ENCODE assay signal across 20 cellular contexts in the genomic region with DNA sequence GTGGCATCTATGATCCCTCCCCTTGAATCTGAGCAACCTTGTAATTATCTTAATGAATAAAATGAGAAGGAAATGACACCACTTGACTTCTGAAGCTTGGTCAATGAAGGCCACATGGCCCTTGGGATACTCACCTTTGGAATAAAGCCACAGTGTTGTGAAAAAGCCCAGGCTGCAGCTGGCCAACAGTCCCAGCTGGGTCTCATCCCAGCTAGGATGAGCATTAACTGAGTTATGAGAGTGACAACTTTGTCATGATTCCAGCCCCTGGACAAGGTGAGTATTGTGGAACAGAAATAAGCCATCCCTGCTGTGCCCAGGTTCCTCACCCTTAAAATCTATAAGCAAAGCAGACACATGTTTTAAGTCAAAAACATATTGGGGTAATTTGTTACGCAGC.
"Had no signal": no experiment of that assay in that cellular context is flagged by ENCODE, and none has a peak within 500 bp of the region (broad histone marks: within the 10 kb centered on the region; RNA-seq: fewer than 3 reads in every experiment).

No MANE protein-coding gene starts in this region.

- H3K27me3 ChIP-seq: heart right ventricle, neural progenitor cell, ovary, stomach, transverse colon had no signal

- H3K4me3 ChIP-seq: gastrocnemius medialis, heart right ventricle, left ventricle myocardium inferior, lower lobe of right lung, neural progenitor cell, ovary, stomach, thoracic aorta, transverse colon had no signal

- H3K27ac ChIP-seq: gastrocnemius medialis, heart right ventricle, left ventricle myocardium inferior, lower lobe of right lung, neural progenitor cell, ovary, stomach, thoracic aorta, transverse colon had no signal

- H3K36me3 ChIP-seq: gastrocnemius medialis, heart right ventricle, left ventricle myocardium inferior, lower lobe of right lung, neural progenitor cell, ovary, stomach, thoracic aorta, transverse colon had no signal

- H3K4me1 ChIP-seq: gastrocnemius medialis, left ventricle myocardium inferior, lower lobe of right lung, neural progenitor cell, stomach, transverse colon had no signal

- H3K4me2 ChIP-seq: neural progenitor cell had no signal

- ATAC-seq: esophagus mucosa, gastrocnemius medialis, heart right ventricle, lower lobe of right lung, natural killer cell, right cardiac atrium had no signal

- H2AFZ ChIP-seq: neural progenitor cell had no signal

- H3K9me3 ChIP-seq: gastrocnemius medialis, heart right ventricle, left ventricle myocardium inferior, lower lobe of right lung, stomach, thoracic aorta, transverse colon had no signal

- DNase-seq: effector memory CD4-positive, alpha-beta T cell; gastrocnemius medialis; heart right ventricle; hypothalamus; kidney glomerular epithelial cell; left ventricle myocardium inferior; lower lobe of right lung; natural killer cell; nucleus accumbens; ovary; right cardiac atrium; small intestine; stimulated activated CD4-positive, alpha-beta T cell treated with anti-CD3 and anti-CD28 coated beads, Interleukin-12 subunit alpha, Interleukin-12 subunit beta, amount 100 ng/mL, for 4 hours; stimulated activated naive CD4-positive, alpha-beta T cell; stomach; substantia nigra; transverse colon had no signal

- H3K9ac ChIP-seq: neural progenitor cell had no signal
